24 cellular contexts compared by ENCODE assay signal in genomic region chr2:136399667-136400316, GRCh38.
"Had no signal": no experiment of that assay in that cellular context is flagged by ENCODE, and none has a peak within 500 bp of the region (broad histone marks: within the 10 kb centered on the region; RNA-seq: fewer than 3 reads in every experiment).

No MANE protein-coding gene starts in this region.

- H3K4me1 Mint-ChIP-seq: activated T-helper 17 cell treated with anti-CD3 and anti-CD28 coated beads, Interleukin-2, amount 50 U/mL, for 72 hours; T-cell had no signal

- H3K27ac ChIP-seq: adrenal gland, SK-N-MC had no signal

- H3K9me3 ChIP-seq: adrenal gland had no signal

- H3K36me3 ChIP-seq: adrenal gland had no signal

- H3K9me3 Mint-ChIP-seq: activated B cell treated with CpG ODN at 0.5 μM for 24 hours; activated CD4-positive, alpha-beta T cell treated with anti-CD3 and anti-CD28 coated beads, Interleukin-2, amount 10 ng/mL, durations not matched to agents 24 days and 14 days; activated naive CD4-positive, alpha-beta T cell treated with anti-CD3 and anti-CD28 coated beads for 36 hours; activated naive CD8-positive, alpha-beta T cell treated with anti-CD3 and anti-CD28 coated beads for 36 hours; activated T-helper 17 cell treated with anti-CD3 and anti-CD28 coated beads, Interleukin-2, amount 50 U/mL, for 72 hours; T-cell had no signal

- H3K36me3 Mint-ChIP-seq: activated CD8-positive, alpha-beta memory T cell treated with anti-CD3 and anti-CD28 coated beads, Interleukin-2, amount 10 ng/mL, durations not matched to agents 7 days and 5 days; activated naive CD8-positive, alpha-beta T cell treated with anti-CD3 and anti-CD28 coated beads for 36 hours had no signal

- H3K4me3 Mint-ChIP-seq: activated B cell treated with CpG ODN at 0.5 μM for 24 hours; activated CD4-positive, alpha-beta T cell treated with anti-CD3 and anti-CD28 coated beads, Interleukin-2, amount 10 ng/mL, durations not matched to agents 24 days and 14 days; activated CD8-positive, alpha-beta memory T cell treated with anti-CD3 and anti-CD28 coated beads, Interleukin-2, amount 10 ng/mL, durations not matched to agents 7 days and 5 days; activated naive CD4-positive, alpha-beta T cell treated with anti-CD3 and anti-CD28 coated beads for 36 hours; activated naive CD8-positive, alpha-beta T cell treated with anti-CD3 and anti-CD28 coated beads for 36 hours; activated T-helper 17 cell treated with anti-CD3 and anti-CD28 coated beads, Interleukin-2, amount 50 U/mL, for 72 hours; T-cell had no signal

- H3K4me3 ChIP-seq: adrenal gland, SK-N-MC had no signal

- ATAC-seq: activated CD8-positive, alpha-beta memory T cell treated with anti-CD3 and anti-CD28 coated beads, Interleukin-2, amount 10 ng/mL, durations not matched to agents 7 days and 5 days; activated T-helper 17 cell treated with anti-CD3 and anti-CD28 coated beads, Interleukin-2, amount 50 U/mL, for 72 hours; Right ventricle myocardium inferior; T-cell had no signal

- DNase-seq: activated B cell treated with CpG ODN at 0.5 μM for 24 hours; activated CD4-positive, alpha-beta T cell treated with anti-CD3 and anti-CD28 coated beads for 1 hour; activated CD4-positive, alpha-beta T cell treated with anti-CD3 and anti-CD28 coated beads, Interleukin-2, amount 10 ng/mL, durations not matched to agents 24 days and 14 days; activated CD4-positive, alpha-beta T cell treated with anti-CD3 and anti-CD28 coated beads, Interleukin-2, amount 50 U/mL, for 48 hours; activated CD8-positive, alpha-beta memory T cell treated with anti-CD3 and anti-CD28 coated beads, Interleukin-2, amount 10 ng/mL, durations not matched to agents 7 days and 5 days; activated gamma-delta T cell; activated naive CD4-positive, alpha-beta T cell treated with anti-CD3 and anti-CD28 coated beads for 36 hours; activated naive CD8-positive, alpha-beta T cell treated with anti-CD3 and anti-CD28 coated beads for 36 hours; activated T-cell treated with anti-CD3 and anti-CD28 coated beads, Interleukin-2, amount 50 U/mL, for 48 hours; adrenal gland; anterior cingulate cortex; central memory CD4-positive, alpha-beta T cell; KG1; NCI-H1105; NCI-H1436; NCI-H1694 treated with DMSO at 0.1 percent for 48 hours; NCI-H2081; NCI-H510A treated with DMSO at 0.1 percent for 48 hours; T-cell; T-helper 2 cell; T1000 had no signal

- H3K27me3 ChIP-seq: adrenal gland had no signal

- H3K27ac Mint-ChIP-seq: activated B cell treated with CpG ODN at 0.5 μM for 24 hours; activated CD4-positive, alpha-beta T cell treated with anti-CD3 and anti-CD28 coated beads, Interleukin-2, amount 10 ng/mL, durations not matched to agents 24 days and 14 days; activated CD8-positive, alpha-beta memory T cell treated with anti-CD3 and anti-CD28 coated beads, Interleukin-2, amount 10 ng/mL, durations not matched to agents 7 days and 5 days; activated naive CD4-positive, alpha-beta T cell treated with anti-CD3 and anti-CD28 coated beads for 36 hours; activated naive CD8-positive, alpha-beta T cell treated with anti-CD3 and anti-CD28 coated beads for 36 hours; activated T-helper 17 cell treated with anti-CD3 and anti-CD28 coated beads, Interleukin-2, amount 50 U/mL, for 72 hours; T-cell had no signal

- H3K4me1 ChIP-seq: adrenal gland had no signal
